In genomic region chr20:22921595-22922421, GRCh38 we compare ENCODE assay signal across 1 cellular context.
TF ChIP-seq lines count a peak whose summit lies in the region.

No MANE protein-coding gene starts in this region.

TF ChIP-seq in WTC11, 78 proteins besides CTCF, POLR2A, EP300 and RAD21 (continued from another document):
- no peak for TF ChIP-seq ZNF263 (CRISPR knock-in tag; IDR thresholded peaks at IDR 0.05; ENCODE audit: low read depth)
